19 cellular contexts compared by ENCODE assay signal in the genomic region with DNA sequence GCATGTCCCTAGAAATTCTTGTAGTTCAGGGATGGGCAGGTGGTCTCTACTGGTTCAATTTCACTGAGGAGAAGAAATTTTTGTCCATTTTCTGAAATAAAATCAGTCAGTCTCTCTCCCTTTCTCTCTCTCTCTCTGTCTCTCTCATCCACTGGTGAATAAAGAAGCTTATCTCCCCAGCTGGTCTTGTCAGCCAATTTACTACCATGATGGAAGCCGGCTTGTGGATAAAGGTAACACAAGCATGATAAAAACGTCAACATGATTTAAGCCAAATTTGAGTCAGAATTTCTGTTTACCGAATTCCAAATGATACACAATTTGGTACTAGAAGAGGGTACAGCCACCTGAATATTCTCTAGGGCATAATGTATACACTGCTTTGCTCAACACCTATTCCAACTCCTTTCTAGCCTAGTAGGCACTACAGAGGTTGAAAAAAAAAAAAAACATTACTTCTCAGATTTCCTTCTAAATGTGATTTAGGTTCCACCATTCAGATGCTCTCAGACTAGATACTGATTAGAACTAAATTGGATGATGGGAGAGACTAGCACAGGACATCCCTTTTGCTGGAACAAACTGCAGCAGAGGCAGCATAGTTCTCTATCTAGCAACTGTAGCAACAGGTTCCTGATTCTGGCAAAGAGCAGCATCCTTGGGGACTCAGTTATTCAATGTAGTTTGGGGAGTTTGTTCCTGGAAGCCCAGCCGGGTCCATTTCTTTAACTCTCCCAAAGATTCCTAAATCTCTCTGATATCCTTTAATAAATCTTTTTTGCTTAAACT. TPM values are rescaled to one million over a fixed set of nuclear protein-coding genes. Genes with fewer than 3 reads are reported as not detected.
DNase-seq lines count a peak whose midpoint lies in the region; ATAC-seq, FAIRE-seq and TF ChIP-seq lines count a peak whose summit lies in the region.
"Had no signal": no experiment of that assay in that cellular context is flagged by ENCODE, and none has a peak within 500 bp of the region (broad histone marks: within the 10 kb centered on the region; RNA-seq: fewer than 3 reads in every experiment).

No MANE protein-coding gene starts in this region.

- peaks cover 16% of the 10 kb centered on the region for H3K36me3 Mint-ChIP-seq in GM23338 (ENCODE audit: low read depth)
- H3K36me3 Mint-ChIP-seq: CD4-positive, alpha-beta memory T cell; IgD-negative memory B cell had no signal

- H3K4me2 ChIP-seq in GM23338, result peak overlapping the region; percentile 65
- H3K4me2 ChIP-seq in H1 (ENCODE audit: insufficient read depth in 1 of 2, low read depth in 2 of 2, low read length in 2 of 2), result no peak overlapping the region

- no peaks in the 10 kb centered on the region for H3K9me2 ChIP-seq in GM23338 (ENCODE audit: insufficient read depth)

- H2AK5ac ChIP-seq in H1 (ENCODE audit: low read depth, low read length), result no peak overlapping the region

- H3K9me3 ChIP-seq in H1 (ENCODE audit: insufficient read depth in 2 of 2, low read depth in 1 of 2, low read length in 1 of 2), result no peaks in the 10 kb centered on the region

- no peak overlapping the region; the same call in 1 of the 2 replicates for H3K27ac Mint-ChIP-seq in GM23338
- H3K27ac Mint-ChIP-seq: B cell; CD4-positive, alpha-beta memory T cell; IgD-negative memory B cell had no signal

- intact Hi-C loops in lower leg skin (cut with DNase I; ENCODE audit: low total_unique reads), result no loop called here

- TF ChIP-seq POLR2A in H1 (IDR thresholded peaks at IDR 0.05; ENCODE audit: control extremely low read depth in 1 of 2, low read depth in 2 of 2, low read length in 2 of 2) (no peak), lower leg skin (IDR thresholded peaks at IDR 0.05) (no peak)

- TF ChIP-seq CTCF in GM23338 (conservative IDR thresholded peaks at IDR 0.05; ENCODE audit: low read depth in 2 of 2) (no peak), H1 (IDR thresholded peaks at IDR 0.05; ENCODE audit: control extremely low read depth in 1 of 3, insufficient read depth in 1 of 3, low read depth in 1 of 3, low read length in 3 of 3) (no peak), lower leg skin (IDR thresholded peaks at IDR 0.05) (no peak)

- no peak for FAIRE-seq in H1 (lab: Jason Lieb, UNC)
- FAIRE-seq: A204.1, G401.6 had no signal

- no peak overlapping the region for H3K4ac ChIP-seq in H1 (replicated peaks; ENCODE audit: insufficient read length, low read depth, low read length)

- no peak for DNase-seq in GM23338 (ENCODE audit: low spot score)
- peak; percentile 73 for DNase-seq in SK-N-DZ (ENCODE audit: low spot score)
- no peak for DNase-seq in H1 (ENCODE audit: low read depth in 1 of 2, low spot score in 2 of 2)
- DNase-seq in SKM-1 (lab: John Stamatoyannopoulos, UW; ENCODE audit: unreplicated experiment), result no peak
- no peak for DNase-seq in lower leg skin (ENCODE audit: low spot score in 2 of 2)
- DNase-seq: CD4-positive, alpha-beta memory T cell; DMS153; DMS79 treated with DMSO at 0.1 percent for 48 hours; EL; GOT3; HCEC 1CT; KG1 had no signal

- H2BK12ac ChIP-seq in H1 (ENCODE audit: low read depth, low read length), result no peak overlapping the region

- H3K14ac ChIP-seq in H1 (ENCODE audit: insufficient read length), result no peak overlapping the region

- TF ChIP-seq RAD21 in H1 (IDR thresholded peaks at IDR 0.05 in 1 of 2, conservative IDR thresholded peaks at IDR 0.05 in 1 of 2; ENCODE audit: low read depth in 2 of 2, low read length in 2 of 2), result no peak

- H3K9ac ChIP-seq in H1 (replicated peaks in 1 of 4; ENCODE audit: extremely low read depth in 1 of 4, low read depth in 3 of 4, low read length in 3 of 4), result no peak overlapping the region

- POLR2A ChIA-PET in H1 (lab: Charles Lee; ENCODE audit: partially characterized antibody), result interaction anchor here (1.4 to 1.6 kb wide), 2 partner anchors 8 to 14 kb away, joined by 5 read pairs; no protein-coding TSS in a partner anchor

- TF ChIP-seq EP300 in H1 (IDR thresholded peaks at IDR 0.05; ENCODE audit: borderline replicate concordance in 1 of 2, low read depth in 2 of 2, low read length in 2 of 2), result no peak

- H3K27me3 ChIP-seq in GM23338 (ENCODE audit: insufficient read depth) (no peaks in the 10 kb centered on the region), H1 (replicated peaks in 1 of 4; ENCODE audit: control insufficient read depth in 3 of 4, extremely low read depth in 1 of 4, insufficient read depth in 3 of 4, low read length in 3 of 4) (no peaks in the 10 kb centered on the region)

- H2AFZ ChIP-seq in GM23338 (no peak overlapping the region), H1 (ENCODE audit: low read length) (no peak overlapping the region)

- H4K20me1 ChIP-seq in GM23338 (replicated peaks; ENCODE audit: insufficient read depth) (no peaks in the 10 kb centered on the region), H1 (replicated peaks in 1 of 2; ENCODE audit: control insufficient read depth in 1 of 2, insufficient read depth in 2 of 2, low read length in 2 of 2) (no peaks in the 10 kb centered on the region)

- peaks cover 2% of the 10 kb centered on the region; the same call in 1 of the 2 replicates for H3F3A ChIP-seq in GM23338 (replicated peaks; ENCODE audit: low read depth)

- no peak overlapping the region for H2BK15ac ChIP-seq in H1 (ENCODE audit: low read length)

- H3K9me3 Mint-ChIP-seq in GM23338, result no peaks in the 10 kb centered on the region
- H3K9me3 Mint-ChIP-seq: CD4-positive, alpha-beta memory T cell; IgD-negative memory B cell had no signal

- H3K27me3 Mint-ChIP-seq in GM23338 (ENCODE audit: insufficient read depth, low read depth, poor library complexity), result no peaks in the 10 kb centered on the region

- H2BK20ac ChIP-seq in H1 (ENCODE audit: low read length), result no peak overlapping the region

- no peak overlapping the region for H3K56ac ChIP-seq in H1 (replicated peaks; ENCODE audit: insufficient read length, low read depth, low read length)

- H3K4me3 ChIP-seq in GM23338 (0 out of 2 replicates have a peak overlapping the region, but pooled peaks have one; percentile 0), H1 (ENCODE audit: extremely low read depth in 1 of 4, insufficient read depth in 2 of 4, low read depth in 3 of 4, low read length in 4 of 4) (no peak overlapping the region), lower leg skin (ENCODE audit: low read depth, poor library complexity, severe bottlenecking) (no peak overlapping the region)

- WGBS in H1 (ENCODE audit: extremely low coverage in 1 of 2, insufficient coverage in 1 of 2, insufficient read length in 1 of 2, insufficient replicate concordance in 2 of 2, low coverage in 1 of 2, low lambda C conversion rate in 2 of 2, missing lambda C conversion rate in 1 of 2), 2 experiments, result 58% methylated on average over 4 of the region's 4 CpGs; no CpG with 5 or more reads in 1 of the 2 experiments
- 41 to 65% methylated on average over 4 of the region's 4 CpGs for WGBS in lower leg skin, 2 donors

- no peak overlapping the region for H2BK120ac ChIP-seq in H1 (replicated peaks; ENCODE audit: low read depth, low read length)

- H3K79me1 ChIP-seq in H1 (ENCODE audit: low read depth, low read length), result no peaks in the 10 kb centered on the region; the same call in 1 of the 2 replicates

- peaks cover 77% of the 10 kb centered on the region for H3K4me1 Mint-ChIP-seq in GM23338

- H3K23me2 ChIP-seq in H1 (ENCODE audit: low read depth, low read length), result no peaks in the 10 kb centered on the region

- H3K4me1 ChIP-seq in GM23338 (ENCODE audit: insufficient read depth) (peaks cover 67% of the 10 kb centered on the region), H1 (replicated peaks in 1 of 4; ENCODE audit: control insufficient read depth in 3 of 4, insufficient read depth in 4 of 4, low read length in 3 of 4) (peaks cover 2 to 25% (median 14%) of the 10 kb centered on the region in 4 experiments)

- H3K79me2 ChIP-seq in GM23338 (replicated peaks; ENCODE audit: insufficient read depth) (peaks cover 89% of the 10 kb centered on the region), H1 (ENCODE audit: control insufficient read depth in 1 of 2, insufficient read depth in 2 of 2, low read length in 2 of 2) (peaks cover 0 to 75% of the 10 kb centered on the region in 2 experiments; a peak in 2 of 4 replicates)

- H4K8ac ChIP-seq in H1 (ENCODE audit: extremely low read depth, insufficient read depth, low read length), result no peak overlapping the region

- peak overlapping the region; percentile 13; the same call in 1 of the 2 replicates for H2BK5ac ChIP-seq in H1 (ENCODE audit: low read depth, low read length)

- peak overlapping the region; percentile 61; the same call in 1 of the 2 replicates for H3K27ac ChIP-seq in GM23338 (ENCODE audit: low read depth)
- H3K27ac ChIP-seq in H1 (ENCODE audit: low read depth, low read length), result no peak overlapping the region
- H3K27ac ChIP-seq: C4-2B had no signal

- no peak overlapping the region for H3K4me3 Mint-ChIP-seq in GM23338
- H3K4me3 Mint-ChIP-seq: B cell; CD4-positive, alpha-beta memory T cell; IgD-negative memory B cell had no signal

- CTCF ChIA-PET in H1 (lab: Charles Lee; ENCODE audit: partially characterized antibody), result interaction anchor here (1.2 to 2.3 kb wide), 3 partner anchors 16 to 93 kb away, joined by 3 to 9 read pairs (median 4); no protein-coding TSS in a partner anchor

- no peak overlapping the region for H3K23ac ChIP-seq in H1 (ENCODE audit: insufficient read length)

- H4K5ac ChIP-seq in H1 (ENCODE audit: insufficient read length, low read depth, low read length), result no peak overlapping the region

- no peak for ATAC-seq in GM23338
- no peak for ATAC-seq in GM19351 (IDR thresholded peaks at IDR 0.05; ENCODE audit: unreplicated experiment)
- ATAC-seq in GM21576 (IDR thresholded peaks at IDR 0.05; ENCODE audit: unreplicated experiment), result no peak

- H3K36me3 ChIP-seq in GM23338 (ENCODE audit: insufficient read depth) (no peaks in the 10 kb centered on the region), H1 (ENCODE audit: control insufficient read depth in 2 of 4, insufficient read depth in 4 of 4, low read length in 3 of 4) (peaks cover 0 to 3% (median 0%) of the 10 kb centered on the region in 4 experiments; a peak in 1 of 8 replicates)

- H3K18ac ChIP-seq in H1 (ENCODE audit: extremely low read depth, low read length), result no peak overlapping the region

- H4K91ac ChIP-seq in H1 (replicated peaks; ENCODE audit: insufficient read length, low read length), result no peak overlapping the region

RNA-seq across cellular contexts. Expression of a gene that starts 18.8 kb away (rescaled TPM):
- total RNA-seq in GM23338 (2014; rRNA removed; shearing (Covaris generic)), result 143 and 175 TPM in 2 replicates
- 102 and 109 TPM in 2 replicates for polyA plus RNA-seq in GM23338 (2016; fragmentation: Nextera tagmentation; extraction: Ambion mirVana)
- polyA plus RNA-seq in SK-N-DZ (2014; cell fraction: cytosol; rRNA removed), result 38.4 and 40.4 TPM in 2 replicates
- 65.4 and 122 TPM in 2 replicates for polyA plus RNA-seq in SK-N-DZ (2014; cell fraction: nucleus; rRNA removed)
- 142 and 151 TPM in 2 replicates for total RNA-seq in H1 (2021; fragmentation: NEBNext Ultra II Directional; extraction: Animal tissue kit (Norgen Biotek cat#: 25700))
- 73.1 and 87.7 TPM in 2 replicates for polyA plus RNA-seq in H1 (2011; rRNA removed)
- 113 TPM for polyA plus RNA-seq in H1 (2011; cell fraction: cytosol; rRNA removed)
- polyA plus RNA-seq in H1 (2011; cell fraction: nucleus; rRNA removed), result 125 TPM
- polyA plus RNA-seq in H1 (2012, experiment 1 of 2), result 117 to 168 TPM (median 134 TPM) in 4 replicates
- polyA plus RNA-seq in H1 (2012, experiment 2 of 2), result 49.6 TPM
- polyA plus RNA-seq in H1 (2013, experiment 1 of 2), result 129 TPM
- polyA plus RNA-seq in H1 (2013, experiment 2 of 2), result 130 TPM
- polyA minus RNA-seq in H1 (2011; rRNA and poly(A)+ RNA removed), result 287 and 306 TPM in 2 replicates
- polyA minus RNA-seq in H1 (2011; cell fraction: cytosol; rRNA and poly(A)+ RNA removed), result 110 TPM
- 131 TPM for polyA minus RNA-seq in H1 (2011; cell fraction: nucleus; rRNA and poly(A)+ RNA removed)
- total RNA-seq in lower leg skin, result 10 to 100 TPM; 17.8 to 34.5 (median 21.6) TPM
